22 cellular contexts compared by ENCODE assay signal in genomic region chr3:13144163-13145023, GRCh38.
DNase-seq lines count a peak whose midpoint lies in the region; ATAC-seq and TF ChIP-seq lines count a peak whose summit lies in the region.
"Had no signal": no experiment of that assay in that cellular context is flagged by ENCODE, and none has a peak within 500 bp of the region (broad histone marks: within the 10 kb centered on the region; RNA-seq: fewer than 3 reads in every experiment).

No MANE protein-coding gene starts in this region.

- H3K27me3 ChIP-seq in sigmoid colon: peaks cover 0 to 12% (median 0%) of the 10 kb centered on the region in 3 donors
- H3K27me3 ChIP-seq: brain microvascular endothelial cell, colonic mucosa, right atrium auricular region had no signal

- DNase-seq in CD14-positive monocyte (ENCODE audit: low spot score) (peak; percentile 18), chondrocyte (ENCODE audit: low spot score) (peak; percentile 62), medulla oblongata (ENCODE audit: extremely low spot score) (peak; percentile 29), sigmoid colon (peak; percentile 34), NCI-H510A (lab: John Stamatoyannopoulos, UW) (no peak), dedifferentiated amniotic fluid mesenchymal stem cell (ENCODE audit: extremely low spot score) (no peak)
- DNase-seq: activated CD4-positive, alpha-beta T cell treated with anti-CD3 and anti-CD28 coated beads, Interleukin-2, amount 50 U/mL, for 1 hour; brain microvascular endothelial cell; CD4-positive, alpha-beta memory T cell; colonic mucosa; DMS53; GF-D8; IMR-90; NCI-H2081; stimulated activated CD8-positive, alpha-beta memory T cell treated with anti-CD3 and anti-CD28 coated beads, Interleukin-4, amount 100 ng/mL, for 48 hours; T-helper 2 cell had no signal

- no peaks in the 10 kb centered on the region for H3K4me1 ChIP-seq in sigmoid colon
- H3K4me1 ChIP-seq: colonic mucosa, HAP-1, right atrium auricular region had no signal

- H3K27me3 Mint-ChIP-seq in CD14-positive monocyte (ENCODE audit: low read depth in 3 of 3) (peaks cover 3 to 8% (median 8%) of the 10 kb centered on the region in 3 donors), chondrocyte (ENCODE audit: low read depth) (peaks cover 35% of the 10 kb centered on the region)

- intact Hi-C loops in CD14-positive monocyte (cut with micrococcal nuclease): no loop called here
- intact Hi-C loops in sigmoid colon (cut with DNase I): no loop called here

- no peak for ATAC-seq in GM21390 (IDR thresholded peaks at IDR 0.05; ENCODE audit: unreplicated experiment)
- ATAC-seq: activated T-helper 17 cell treated with anti-CD3 and anti-CD28 coated beads, Interleukin-2, amount 50 U/mL, for 72 hours; Panc1 had no signal

- H3K9me3 Mint-ChIP-seq in CD14-positive monocyte (peaks cover 0 to 4% (median 0%) of the 10 kb centered on the region in 7 donors), chondrocyte (ENCODE audit: low read depth) (peaks cover 3% of the 10 kb centered on the region)
- H3K9me3 Mint-ChIP-seq: activated T-helper 17 cell treated with anti-CD3 and anti-CD28 coated beads, Interleukin-2, amount 50 U/mL, for 72 hours had no signal

- WGBS in sigmoid colon, 2 donors: 82% methylated on average over 25 of the region's 25 CpGs

- no peaks in the 10 kb centered on the region for H3K9me3 ChIP-seq in sigmoid colon
- H3K9me3 ChIP-seq: colonic mucosa, HAP-1, right atrium auricular region had no signal

- no peak for TF ChIP-seq CTCF in CD14-positive monocyte (IDR thresholded peaks at IDR 0.05)
- no peak for TF ChIP-seq CTCF in chondrocyte (IDR thresholded peaks at IDR 0.05)
- TF ChIP-seq CTCF in sigmoid colon (IDR thresholded peaks at IDR 0.05): no peak

- H3K27ac ChIP-seq in sigmoid colon: no peak overlapping the region
- H3K27ac ChIP-seq: brain microvascular endothelial cell, colonic mucosa, right atrium auricular region, VCaP had no signal

- no peak for TF ChIP-seq EP300 in sigmoid colon (IDR thresholded peaks at IDR 0.05)

- H3K36me3 ChIP-seq in sigmoid colon: no peaks in the 10 kb centered on the region
- H3K36me3 ChIP-seq: brain microvascular endothelial cell, colonic mucosa, HAP-1, right atrium auricular region had no signal

- no peak overlapping the region for H3K4me3 ChIP-seq in sigmoid colon
- H3K4me3 ChIP-seq: colonic mucosa, HAP-1, right atrium auricular region had no signal

- no peaks in the 10 kb centered on the region for H3K36me3 Mint-ChIP-seq in CD14-positive monocyte
- no peaks in the 10 kb centered on the region for H3K36me3 Mint-ChIP-seq in chondrocyte (ENCODE audit: low read depth)
- H3K36me3 Mint-ChIP-seq: CD4-positive, alpha-beta memory T cell had no signal

- H3K27ac Mint-ChIP-seq in CD14-positive monocyte (peak overlapping the region in 1 of 7 donors; percentile 58), chondrocyte (ENCODE audit: unreplicated experiment) (no peak overlapping the region)
- H3K27ac Mint-ChIP-seq: activated T-helper 17 cell treated with anti-CD3 and anti-CD28 coated beads, Interleukin-2, amount 50 U/mL, for 72 hours; CD4-positive, alpha-beta memory T cell had no signal

- no peaks in the 10 kb centered on the region for H3K4me1 Mint-ChIP-seq in CD14-positive monocyte
- H3K4me1 Mint-ChIP-seq in chondrocyte (ENCODE audit: low read depth): no peaks in the 10 kb centered on the region

- no peak for TF ChIP-seq POLR2A in sigmoid colon (IDR thresholded peaks at IDR 0.05)

- H3K4me3 Mint-ChIP-seq in CD14-positive monocyte (no peak overlapping the region), chondrocyte (ENCODE audit: unreplicated experiment) (no peak overlapping the region)
- H3K4me3 Mint-ChIP-seq: activated T-helper 17 cell treated with anti-CD3 and anti-CD28 coated beads, Interleukin-2, amount 50 U/mL, for 72 hours; CD4-positive, alpha-beta memory T cell had no signal

Comparison
In these comparisons a context has a peak if more than half of its experiments do, and no peak if none do; other contexts are left out.
1. DNase-seq: peak in CD14-positive monocyte (single experiment), chondrocyte (single experiment), medulla oblongata (single experiment) and sigmoid colon (single experiment); none in NCI-H510A (single experiment) and dedifferentiated amniotic fluid mesenchymal stem cell (single experiment).